8 cellular contexts compared by ENCODE assay signal in genomic region chr6:144055121-144055931, GRCh38. TPM values are rescaled to one million over a fixed set of nuclear protein-coding genes. Genes with fewer than 3 reads are reported as not detected.
DNase-seq lines count a peak whose midpoint lies in the region; ATAC-seq and TF ChIP-seq lines count a peak whose summit lies in the region.

No MANE protein-coding gene starts in this region.

- no peak overlapping the region for H2AK5ac ChIP-seq in neuronal stem cell (ENCODE audit: low read depth, low read length)

- CTCF ChIA-PET in OCI-LY7 (lab: Charles Lee; ENCODE audit: unreplicated experiment): no interaction called here

- H3K4ac ChIP-seq in neuronal stem cell (ENCODE audit: low read length): no peak overlapping the region

- H3K36me3 Mint-ChIP-seq in activated T-helper 17 cell treated with anti-CD3 and anti-CD28 coated beads, Interleukin-2, amount 50 U/mL, for 72 hours (ENCODE audit: low read depth): no peaks in the 10 kb centered on the region

- no peaks in the 10 kb centered on the region for H3K9me2 ChIP-seq in OCI-LY7 (ENCODE audit: insufficient read depth, low read length)

- no peak overlapping the region for H2BK12ac ChIP-seq in neuronal stem cell (ENCODE audit: low read length)

- no peak overlapping the region for H2BK15ac ChIP-seq in neuronal stem cell (ENCODE audit: low read length)

- no peaks in the 10 kb centered on the region for H3K9me3 Mint-ChIP-seq in activated T-helper 17 cell treated with anti-CD3 and anti-CD28 coated beads, Interleukin-2, amount 50 U/mL, for 72 hours

- TF ChIP-seq CTCF in OCI-LY7 (conservative IDR thresholded peaks at IDR 0.05; ENCODE audit: low read length): no peak

- H3K4me1 ChIP-seq in neuronal stem cell (ENCODE audit: control insufficient read depth in 2 of 2, insufficient read depth in 1 of 2, low read depth in 1 of 2, low read length in 2 of 2) (no peaks in the 10 kb centered on the region), OCI-LY7 (ENCODE audit: insufficient read depth, low read length, poor library complexity, severe bottlenecking) (no peaks in the 10 kb centered on the region)

- no peak overlapping the region for H3K23ac ChIP-seq in neuronal stem cell (ENCODE audit: low read depth, low read length, poor library complexity)

- POLR2A ChIA-PET in OCI-LY7 (lab: Charles Lee): interaction anchor here (0.6 to 1.3 kb wide), 2 partner anchors 9 to 11 kb away, joined by 3 read pairs; no protein-coding TSS in a partner anchor

- no peak overlapping the region for H3K18ac ChIP-seq in neuronal stem cell (ENCODE audit: low read length)

- ATAC-seq in HG03439 (IDR thresholded peaks at IDR 0.05; ENCODE audit: unreplicated experiment): peak; percentile 79
- peak; percentile 88 for ATAC-seq in activated T-helper 17 cell treated with anti-CD3 and anti-CD28 coated beads, Interleukin-2, amount 50 U/mL, for 72 hours (replicated peaks)

- H4K20me1 ChIP-seq in OCI-LY7 (ENCODE audit: insufficient read depth, low read length): no peaks in the 10 kb centered on the region

- peaks cover 0 to 6% (median 0%) of the 10 kb centered on the region in 3 experiments for H3K27me3 ChIP-seq in neuronal stem cell (ENCODE audit: control insufficient read depth in 3 of 3, insufficient read depth in 3 of 3, low read depth in 1 of 3, low read length in 3 of 3)

- H3K27ac ChIP-seq in neuronal stem cell (replicated peaks; ENCODE audit: low read length) (no peak overlapping the region), OCI-LY7 (ENCODE audit: low read depth, low read length, poor library complexity, severe bottlenecking) (no peak overlapping the region)

- BruUV-seq in OCI-LY7 (replicated peaks; lab: Mats Ljungman, UMichigan): no TSS peak

- no peak overlapping the region for H4K91ac ChIP-seq in neuronal stem cell (ENCODE audit: low read depth, low read length, poor library complexity)

- H2AFZ ChIP-seq in neuronal stem cell (ENCODE audit: low read length) (no peak overlapping the region), OCI-LY7 (ENCODE audit: low read length) (no peak overlapping the region)

- no CpG with 5 or more reads among the region's 6 CpGs for WGBS in neuronal stem cell (ENCODE audit: extremely low coverage in 2 of 2, insufficient read length in 2 of 2, insufficient replicate concordance in 1 of 2), 2 donors

- no peak overlapping the region for H3K9ac ChIP-seq in neuronal stem cell (ENCODE audit: low read depth, low read length, poor library complexity)

- no peaks in the 10 kb centered on the region for H3K79me1 ChIP-seq in neuronal stem cell (ENCODE audit: low read depth, low read length)

- peaks cover 0 to 6% of the 10 kb centered on the region in 2 donors for H3K9me3 ChIP-seq in neuronal stem cell (replicated peaks in 1 of 2; ENCODE audit: control insufficient read depth in 2 of 2, insufficient read depth in 1 of 2, low read depth in 1 of 2, low read length in 2 of 2)
- H3K9me3 ChIP-seq in OCI-LY7 (ENCODE audit: low read length): no peaks in the 10 kb centered on the region

- peak in 2 of 3 donors; percentile 28 to 35 for DNase-seq in stimulated activated CD4-positive, alpha-beta T cell treated with anti-CD3 and anti-CD28 coated beads, Interleukin-12 subunit alpha, Interleukin-12 subunit beta, amount 100 ng/mL, for 48 hours (ENCODE audit: low read depth in 2 of 3, low spot score in 1 of 3)
- DNase-seq in stimulated activated CD4-positive, alpha-beta T cell treated with anti-CD3 and anti-CD28 coated beads, Interleukin-12 subunit alpha, Interleukin-12 subunit beta, amount 100 ng/mL, for 4 hours: no peak
- DNase-seq in stimulated activated CD8-positive, alpha-beta memory T cell treated with anti-CD3 and anti-CD28 coated beads, Interleukin-12 subunit alpha, Interleukin-12 subunit beta, amount 100 ng/mL, for 1 hour (ENCODE audit: low read depth): peak; percentile 29
- DNase-seq in DMS153 treated with DMSO at 0.1 percent for 48 hours (lab: John Stamatoyannopoulos, UW; ENCODE audit: unreplicated experiment): no peak
- DNase-seq in neuronal stem cell (ENCODE audit: low spot score): no peak
- no peak for DNase-seq in OCI-LY7 (ENCODE audit: low spot score)

- no peaks in the 10 kb centered on the region for H3K27me3 Mint-ChIP-seq in activated T-helper 17 cell treated with anti-CD3 and anti-CD28 coated beads, Interleukin-2, amount 50 U/mL, for 72 hours

- H3K27ac Mint-ChIP-seq in activated T-helper 17 cell treated with anti-CD3 and anti-CD28 coated beads, Interleukin-2, amount 50 U/mL, for 72 hours: peak overlapping the region; percentile 79

- H4K8ac ChIP-seq in neuronal stem cell (ENCODE audit: low read depth, low read length): no peak overlapping the region

- H3K79me2 ChIP-seq in OCI-LY7 (ENCODE audit: insufficient read depth, low read depth, low read length): no peaks in the 10 kb centered on the region

- H2BK120ac ChIP-seq in neuronal stem cell (ENCODE audit: low read depth, low read length): no peak overlapping the region

- H3K4me2 ChIP-seq in neuronal stem cell (ENCODE audit: insufficient read depth, low read length, poor library complexity, severe bottlenecking) (no peak overlapping the region), OCI-LY7 (ENCODE audit: low read length) (no peak overlapping the region)

- H2BK5ac ChIP-seq in neuronal stem cell (ENCODE audit: low read length): no peak overlapping the region

- H3K4me3 Mint-ChIP-seq in activated T-helper 17 cell treated with anti-CD3 and anti-CD28 coated beads, Interleukin-2, amount 50 U/mL, for 72 hours: peak overlapping the region; percentile 76

- intact Hi-C loops in OCI-LY7 (cut with micrococcal nuclease; ENCODE audit: unreplicated experiment): no loop called here

- H3K4me3 ChIP-seq in neuronal stem cell (ENCODE audit: low read length in 2 of 2) (no peak overlapping the region), OCI-LY7 (ENCODE audit: low read depth, low read length, poor library complexity, severe bottlenecking) (no peak overlapping the region)

- H3K4me1 Mint-ChIP-seq in activated T-helper 17 cell treated with anti-CD3 and anti-CD28 coated beads, Interleukin-2, amount 50 U/mL, for 72 hours: peaks cover 25% of the 10 kb centered on the region

- no peak overlapping the region for H3K14ac ChIP-seq in neuronal stem cell (ENCODE audit: low read length)

- H3K36me3 ChIP-seq in neuronal stem cell (replicated peaks in 1 of 2; ENCODE audit: control insufficient read depth in 2 of 2, insufficient read depth in 2 of 2, low read length in 2 of 2) (no peaks in the 10 kb centered on the region), OCI-LY7 (ENCODE audit: insufficient read depth, low read length) (no peaks in the 10 kb centered on the region)

RNA-seq across cellular contexts. Expression of gene SF3B5, which starts 40.0 kb away (rescaled TPM):
- total RNA-seq in activated T-helper 17 cell treated with anti-CD3 and anti-CD28 coated beads, Interleukin-2, amount 50 U/mL, for 72 hours: 100 to 1,000 TPM; 114 to 200 TPM
- 246 TPM for polyA plus RNA-seq in neuronal stem cell (2013, experiment 1 of 2)
- 242 TPM for polyA plus RNA-seq in neuronal stem cell (2013, experiment 2 of 2)
- total RNA-seq in OCI-LY7 (2014; rRNA removed; shearing (Covaris generic)): 132 and 187 TPM in 2 replicates
- total RNA-seq in OCI-LY7 (2022): 110 and 135 TPM in 2 replicates

RNA-seq across cellular contexts. Expression of gene PLAGL1, which starts 47.3 kb away (rescaled TPM):
- total RNA-seq in activated T-helper 17 cell treated with anti-CD3 and anti-CD28 coated beads, Interleukin-2, amount 50 U/mL, for 72 hours: 10 to 100 TPM; 15.5 to 77.8 TPM
- polyA plus RNA-seq in neuronal stem cell (2013, experiment 1 of 2): 5.6 TPM
- 5.9 TPM for polyA plus RNA-seq in neuronal stem cell (2013, experiment 2 of 2)
- total RNA-seq in OCI-LY7 (2014; rRNA removed; shearing (Covaris generic)): 1.0 and 1.7 TPM in 2 replicates
- 1.7 and 2.3 TPM in 2 replicates for total RNA-seq in OCI-LY7 (2022)

Comparison
In these comparisons a context has a peak if more than half of its experiments do, and no peak if none do; other contexts are left out.
1. DNase-seq: peak in stimulated activated CD4-positive, alpha-beta T cell treated with anti-CD3 and anti-CD28 coated beads, Interleukin-12 subunit alpha, Interleukin-12 subunit beta, amount 100 ng/mL, for 48 hours (2 of 3) and stimulated activated CD8-positive, alpha-beta memory T cell treated with anti-CD3 and anti-CD28 coated beads, Interleukin-12 subunit alpha, Interleukin-12 subunit beta, amount 100 ng/mL, for 1 hour (single experiment); none in stimulated activated CD4-positive, alpha-beta T cell treated with anti-CD3 and anti-CD28 coated beads, Interleukin-12 subunit alpha, Interleukin-12 subunit beta, amount 100 ng/mL, for 4 hours (single experiment), DMS153 treated with DMSO at 0.1 percent for 48 hours (single experiment), neuronal stem cell (single experiment) and OCI-LY7 (single experiment).
2. RNA of gene PLAGL1, which starts 47.3 kb away (total RNA-seq): 15.5 to 77.8 TPM in activated T-helper 17 cell treated with anti-CD3 and anti-CD28 coated beads, Interleukin-2, amount 50 U/mL, for 72 hours; 1.0 to 2.3 TPM in OCI-LY7; every median in the first group is over 4 times any median in the second.